ENCODE assay signal across 24 cellular contexts in the genomic region with DNA sequence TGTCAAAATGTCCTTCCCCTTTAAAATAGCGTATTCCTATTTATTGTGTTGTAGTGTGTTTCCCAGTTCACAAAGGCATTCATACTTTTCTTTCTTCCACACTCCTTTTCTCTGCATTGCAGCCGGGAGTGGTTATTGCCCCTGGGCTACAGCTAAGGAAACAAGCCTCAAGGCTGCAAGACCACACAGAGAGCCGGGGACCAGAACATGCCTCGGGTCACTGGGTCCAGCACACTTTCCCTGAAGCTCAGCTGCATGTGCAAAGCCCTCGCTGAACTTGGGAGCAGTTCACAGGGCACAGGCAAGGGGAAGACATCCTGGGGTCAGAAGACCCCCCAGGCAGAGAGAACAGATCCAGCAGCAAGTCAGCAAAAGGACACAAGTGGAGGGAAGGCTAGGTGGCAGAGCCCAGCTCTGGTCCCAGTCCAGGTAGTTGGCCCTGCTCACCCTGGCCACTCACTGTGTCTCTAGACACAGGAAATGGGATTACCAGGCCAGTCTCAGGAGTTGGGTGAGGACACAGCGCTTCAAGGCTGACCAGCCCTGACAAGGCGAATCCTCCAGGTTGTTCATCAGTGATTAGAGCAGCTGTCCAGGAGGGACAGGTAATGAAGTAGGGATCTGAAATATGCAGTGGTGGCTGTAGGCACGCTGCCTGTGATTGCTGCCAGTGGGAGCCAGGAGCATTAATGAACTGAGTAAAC.
A peak's percentile ranks its signal among the peaks of the same experiment; 100 is the strongest.
DNase-seq lines count a peak whose midpoint lies in the region; ATAC-seq and TF ChIP-seq lines count a peak whose summit lies in the region.
"Had no signal": no experiment of that assay in that cellular context is flagged by ENCODE, and none has a peak within 500 bp of the region (broad histone marks: within the 10 kb centered on the region; RNA-seq: fewer than 3 reads in every experiment).

No MANE protein-coding gene starts in this region.

- H3F3A ChIP-seq in GM23338 (replicated peaks; ENCODE audit: low read depth): no peaks in the 10 kb centered on the region

- peak overlapping the region; percentile 74 for H2AFZ ChIP-seq in GM23338
- H2AFZ ChIP-seq: GM23248 had no signal

- peaks cover 3% of the 10 kb centered on the region; the same call in 1 of the 3 replicates for H3K4me1 Mint-ChIP-seq in GM23338
- peaks cover 12% of the 10 kb centered on the region for H3K4me1 Mint-ChIP-seq in nephron progenitor cell

- H3K27me3 Mint-ChIP-seq in GM23338 (ENCODE audit: insufficient read depth, low read depth, poor library complexity): peaks cover 1% of the 10 kb centered on the region
- peaks cover 8% of the 10 kb centered on the region for H3K27me3 Mint-ChIP-seq in nephron progenitor cell (ENCODE audit: low read depth, poor library complexity)
- H3K27me3 Mint-ChIP-seq: CD4-positive, alpha-beta T cell had no signal

- H3K4me2 ChIP-seq in GM23338: no peak overlapping the region
- H3K4me2 ChIP-seq: SK-N-SH had no signal

- H3K4me3 Mint-ChIP-seq in GM23338: no peak overlapping the region
- no peak overlapping the region for H3K4me3 Mint-ChIP-seq in nephron progenitor cell
- H3K4me3 Mint-ChIP-seq: CD4-positive, alpha-beta T cell had no signal

- no peak for TF ChIP-seq CTCF in GM23338 (conservative IDR thresholded peaks at IDR 0.05; ENCODE audit: low read depth in 2 of 2)
- TF ChIP-seq CTCF in WERI-Rb-1 (IDR thresholded peaks at IDR 0.05; ENCODE audit: low read depth, low read length): no peak
- TF ChIP-seq CTCF in nephron progenitor cell (IDR thresholded peaks at IDR 0.05): no peak

- no peak for DNase-seq in GM23338 (ENCODE audit: low spot score)
- DNase-seq in WERI-Rb-1: peak; percentile 81
- DNase-seq in nephron progenitor cell: peak; percentile 20
- no peak for DNase-seq in amniotic stem cell (lab: John Stamatoyannopoulos, UW)
- DNase-seq in head of caudate nucleus: no peak
- DNase-seq: BE2C; CD4-positive, alpha-beta T cell; COR-L47; DMS79; GM23248; NCI-H1105 treated with DMSO at 0.1 percent for 48 hours; NCI-H2029 treated with DMSO at 0.1 percent for 48 hours; NCI-H345; NCI-H524; NCI-H774; NK-92 treated with Interleukin-12 subunit alpha and Interleukin-12 subunit beta, amount 100 ng/mL, for 24 hours; SIG-M5; SK-N-SH had no signal

- no peak; the same call in 2 of the 3 replicates for ATAC-seq in GM23338
- ATAC-seq in HG03378 (IDR thresholded peaks at IDR 0.05; ENCODE audit: unreplicated experiment): no peak
- no peak for ATAC-seq in HG02571 (IDR thresholded peaks at IDR 0.05; ENCODE audit: unreplicated experiment)
- ATAC-seq: GM12878, HCT116, K562, Panc1 had no signal

- H3K9me3 Mint-ChIP-seq in GM23338 (peaks cover 9% of the 10 kb centered on the region; the same call in 2 of the 3 replicates), nephron progenitor cell (peaks cover 13% of the 10 kb centered on the region)
- H3K9me3 Mint-ChIP-seq: CD4-positive, alpha-beta T cell had no signal

- H3K4me1 ChIP-seq in GM23338 (ENCODE audit: insufficient read depth): no peaks in the 10 kb centered on the region
- H3K4me1 ChIP-seq: BE2C had no signal

- peaks cover 6% of the 10 kb centered on the region; the same call in 1 of the 3 replicates for H3K36me3 Mint-ChIP-seq in GM23338 (ENCODE audit: low read depth)
- no peaks in the 10 kb centered on the region for H3K36me3 Mint-ChIP-seq in nephron progenitor cell (ENCODE audit: low read depth)

- intact Hi-C loops in head of caudate nucleus (cut with DNase I): no loop called here

- H3K9me3 ChIP-seq in WERI-Rb-1 (ENCODE audit: severe bottlenecking): peaks cover 5% of the 10 kb centered on the region
- H3K9me3 ChIP-seq: BE2C, SK-N-SH had no signal

- no peaks in the 10 kb centered on the region for H3K79me2 ChIP-seq in GM23338 (replicated peaks; ENCODE audit: insufficient read depth)

- 0 out of 2 replicates have a peak, but pooled peaks cover 6% of the 10 kb centered on the region for H3K9me2 ChIP-seq in GM23338 (ENCODE audit: insufficient read depth)

- no peak overlapping the region for H3K27ac Mint-ChIP-seq in GM23338
- no peak overlapping the region for H3K27ac Mint-ChIP-seq in nephron progenitor cell
- H3K27ac Mint-ChIP-seq: CD4-positive, alpha-beta T cell had no signal

- no peaks in the 10 kb centered on the region for H3K27me3 ChIP-seq in GM23338 (ENCODE audit: insufficient read depth)
- no peaks in the 10 kb centered on the region for H3K27me3 ChIP-seq in WERI-Rb-1 (ENCODE audit: insufficient read depth, low read depth, severe bottlenecking)
- H3K27me3 ChIP-seq: BE2C had no signal

- H3K36me3 ChIP-seq in GM23338 (ENCODE audit: insufficient read depth) (no peaks in the 10 kb centered on the region), WERI-Rb-1 (no peaks in the 10 kb centered on the region)
- H3K36me3 ChIP-seq: BE2C had no signal

- no peaks in the 10 kb centered on the region for H4K20me1 ChIP-seq in GM23338 (replicated peaks; ENCODE audit: insufficient read depth)

- no peak overlapping the region for H3K27ac ChIP-seq in GM23338 (ENCODE audit: low read depth)
- no peak overlapping the region for H3K27ac ChIP-seq in WERI-Rb-1
- H3K27ac ChIP-seq: GM23248 had no signal

- H3K4me3 ChIP-seq in GM23338: no peak overlapping the region
- no peak overlapping the region for H3K4me3 ChIP-seq in WERI-Rb-1 (ENCODE audit: low read depth, low read length)
- H3K4me3 ChIP-seq: GM12878, GM23248, K562 had no signal

TF ChIP-seq in GM23338, 12 proteins besides CTCF, POLR2A, EP300 and RAD21 (continues in another document):
- no peak for TF ChIP-seq CREB1 (CRISPR knock-in tag; IDR thresholded peaks at IDR 0.05; ENCODE audit: low read depth)
- TF ChIP-seq JUNB (IDR thresholded peaks at IDR 0.05; ENCODE audit: unreplicated experiment): no peak
- no peak for TF ChIP-seq STAT1 (IDR thresholded peaks at IDR 0.05; ENCODE audit: unreplicated experiment)
- no peak for TF ChIP-seq POLR2AphosphoS5 (IDR thresholded peaks at IDR 0.05; ENCODE audit: low read depth)
- no peak for TF ChIP-seq EZH2 (IDR thresholded peaks at IDR 0.05; ENCODE audit: low read depth, unreplicated experiment)
- no peak for TF ChIP-seq NANOG (IDR thresholded peaks at IDR 0.05; ENCODE audit: borderline replicate concordance)
- TF ChIP-seq, protein P1, sequence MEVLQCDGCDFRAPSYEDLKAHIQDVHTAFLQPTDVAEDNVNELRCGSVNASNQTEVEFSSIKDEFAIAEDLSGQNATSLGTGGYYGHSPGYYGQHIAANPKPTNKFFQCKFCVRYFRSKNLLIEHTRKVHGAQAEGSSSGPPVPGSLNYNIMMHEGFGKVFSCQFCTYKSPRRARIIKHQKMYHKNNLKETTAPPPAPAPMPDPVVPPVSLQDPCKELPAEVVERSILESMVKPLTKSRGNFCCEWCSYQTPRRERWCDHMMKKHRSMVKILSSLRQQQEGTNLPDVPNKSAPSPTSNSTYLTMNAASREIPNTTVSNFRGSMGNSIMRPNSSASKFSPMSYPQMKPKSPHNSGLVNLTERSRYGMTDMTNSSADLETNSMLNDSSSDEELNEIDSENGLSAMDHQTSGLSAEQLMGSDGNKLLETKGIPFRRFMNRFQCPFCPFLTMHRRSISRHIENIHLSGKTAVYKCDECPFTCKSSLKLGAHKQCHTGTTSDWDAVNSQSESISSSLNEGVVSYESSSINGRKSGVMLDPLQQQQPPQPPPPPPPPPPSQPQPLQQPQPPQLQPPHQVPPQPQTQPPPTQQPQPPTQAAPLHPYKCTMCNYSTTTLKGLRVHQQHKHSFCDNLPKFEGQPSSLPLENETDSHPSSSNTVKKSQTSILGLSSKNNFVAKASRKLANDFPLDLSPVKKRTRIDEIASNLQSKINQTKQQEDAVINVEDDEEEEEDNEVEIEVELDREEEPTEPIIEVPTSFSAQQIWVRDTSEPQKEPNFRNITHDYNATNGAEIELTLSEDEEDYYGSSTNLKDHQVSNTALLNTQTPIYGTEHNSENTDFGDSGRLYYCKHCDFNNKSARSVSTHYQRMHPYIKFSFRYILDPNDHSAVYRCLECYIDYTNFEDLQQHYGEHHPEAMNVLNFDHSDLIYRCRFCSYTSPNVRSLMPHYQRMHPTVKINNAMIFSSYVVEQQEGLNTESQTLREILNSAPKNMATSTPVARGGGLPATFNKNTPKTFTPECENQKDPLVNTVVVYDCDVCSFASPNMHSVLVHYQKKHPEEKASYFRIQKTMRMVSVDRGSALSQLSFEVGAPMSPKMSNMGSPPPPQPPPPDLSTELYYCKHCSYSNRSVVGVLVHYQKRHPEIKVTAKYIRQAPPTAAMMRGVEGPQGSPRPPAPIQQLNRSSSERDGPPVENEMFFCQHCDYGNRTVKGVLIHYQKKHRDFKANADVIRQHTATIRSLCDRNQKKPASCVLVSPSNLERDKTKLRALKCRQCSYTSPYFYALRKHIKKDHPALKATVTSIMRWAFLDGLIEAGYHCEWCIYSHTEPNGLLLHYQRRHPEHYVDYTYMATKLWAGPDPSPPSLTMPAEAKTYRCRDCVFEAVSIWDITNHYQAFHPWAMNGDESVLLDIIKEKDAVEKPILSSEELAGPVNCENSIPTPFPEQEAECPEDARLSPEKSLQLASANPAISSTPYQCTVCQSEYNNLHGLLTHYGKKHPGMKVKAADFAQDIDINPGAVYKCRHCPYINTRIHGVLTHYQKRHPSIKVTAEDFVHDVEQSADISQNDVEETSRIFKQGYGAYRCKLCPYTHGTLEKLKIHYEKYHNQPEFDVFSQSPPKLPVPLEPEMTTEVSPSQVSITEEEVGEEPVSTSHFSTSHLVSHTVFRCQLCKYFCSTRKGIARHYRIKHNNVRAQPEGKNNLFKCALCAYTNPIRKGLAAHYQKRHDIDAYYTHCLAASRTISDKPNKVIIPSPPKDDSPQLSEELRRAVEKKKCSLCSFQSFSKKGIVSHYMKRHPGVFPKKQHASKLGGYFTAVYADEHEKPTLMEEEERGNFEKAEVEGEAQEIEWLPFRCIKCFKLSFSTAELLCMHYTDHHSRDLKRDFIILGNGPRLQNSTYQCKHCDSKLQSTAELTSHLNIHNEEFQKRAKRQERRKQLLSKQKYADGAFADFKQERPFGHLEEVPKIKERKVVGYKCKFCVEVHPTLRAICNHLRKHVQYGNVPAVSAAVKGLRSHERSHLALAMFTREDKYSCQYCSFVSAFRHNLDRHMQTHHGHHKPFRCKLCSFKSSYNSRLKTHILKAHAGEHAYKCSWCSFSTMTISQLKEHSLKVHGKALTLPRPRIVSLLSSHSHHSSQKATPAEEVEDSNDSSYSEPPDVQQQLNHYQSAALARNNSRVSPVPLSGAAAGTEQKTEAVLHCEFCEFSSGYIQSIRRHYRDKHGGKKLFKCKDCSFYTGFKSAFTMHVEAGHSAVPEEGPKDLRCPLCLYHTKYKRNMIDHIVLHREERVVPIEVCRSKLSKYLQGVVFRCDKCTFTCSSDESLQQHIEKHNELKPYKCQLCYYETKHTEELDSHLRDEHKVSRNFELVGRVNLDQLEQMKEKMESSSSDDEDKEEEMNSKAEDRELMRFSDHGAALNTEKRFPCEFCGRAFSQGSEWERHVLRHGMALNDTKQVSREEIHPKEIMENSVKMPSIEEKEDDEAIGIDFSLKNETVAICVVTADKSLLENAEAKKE (CRISPR knock-in tag; IDR thresholded peaks at IDR 0.05): no peak
- no peak for TF ChIP-seq EZH2phosphoT487 (IDR thresholded peaks at IDR 0.05; ENCODE audit: unreplicated experiment)
- no peak for TF ChIP-seq ZNF114 (CRISPR knock-in tag; IDR thresholded peaks at IDR 0.05)
- TF ChIP-seq ZNF331 (CRISPR knock-in tag; IDR thresholded peaks at IDR 0.05; ENCODE audit: low read depth): no peak

Comparison
In these comparisons a context has a peak if more than half of its experiments do, and no peak if none do; other contexts are left out.
1. DNase-seq: peak in WERI-Rb-1 (single experiment) and nephron progenitor cell (single experiment); none in GM23338 (single experiment), amniotic stem cell (single experiment) and head of caudate nucleus (0 of 42).